In genomic region chr5:102759289-102759688, GRCh38 we compare ENCODE assay signal across 17 cellular contexts. TPM values are rescaled to one million over a fixed set of nuclear protein-coding genes. Genes with fewer than 3 reads are reported as not detected.
DNase-seq lines count a peak whose midpoint lies in the region; ATAC-seq and TF ChIP-seq lines count a peak whose summit lies in the region.
"Had no signal": no experiment of that assay in that cellular context is flagged by ENCODE, and none has a peak within 500 bp of the region (broad histone marks: within the 10 kb centered on the region; RNA-seq: fewer than 3 reads in every experiment).

No MANE protein-coding gene starts in this region.

- H3F3A ChIP-seq in Loucy (ENCODE audit: low read depth): no peaks in the 10 kb centered on the region

- H3K79me2 ChIP-seq in Loucy (ENCODE audit: insufficient read depth, low read length): peaks cover 69% of the 10 kb centered on the region; the same call in 1 of the 2 replicates

- H3K9me3 ChIP-seq in Loucy (ENCODE audit: insufficient read depth, low read depth, low read length): no peaks in the 10 kb centered on the region
- no peaks in the 10 kb centered on the region for H3K9me3 ChIP-seq in psoas muscle
- H3K9me3 ChIP-seq: lower lobe of right lung, prostate gland, SJSA1 had no signal

- peaks cover 7% of the 10 kb centered on the region for H3K36me3 Mint-ChIP-seq in activated naive CD4-positive, alpha-beta T cell treated with anti-CD3 and anti-CD28 coated beads for 36 hours (ENCODE audit: low read depth)
- peaks cover 46% of the 10 kb centered on the region for H3K36me3 Mint-ChIP-seq in activated T-helper 17 cell treated with anti-CD3 and anti-CD28 coated beads, Interleukin-2, amount 50 U/mL, for 72 hours (ENCODE audit: low read depth)

- H3K36me3 ChIP-seq in Loucy (ENCODE audit: insufficient read depth, low read length) (no peaks in the 10 kb centered on the region), psoas muscle (ENCODE audit: insufficient read depth in 1 of 2, low read depth in 1 of 2) (no peaks in the 10 kb centered on the region)
- H3K36me3 ChIP-seq: lower lobe of right lung, prostate gland had no signal

- intact Hi-C loops in activated naive CD4-positive, alpha-beta T cell treated with anti-CD3 and anti-CD28 coated beads for 36 hours (cut with micrococcal nuclease): no loop called here
- intact Hi-C loops in psoas muscle (cut with DNase I): loop anchor here in 1 of 2 donors (10.0 kb wide), 2 partner anchors 106 to 356 kb away; no protein-coding TSS in a partner anchor

- WGBS in psoas muscle, 3 donors: 74 to 90% (median 80%) methylated on average over 1 of the region's 1 CpG

- H3K4me3 Mint-ChIP-seq in activated naive CD4-positive, alpha-beta T cell treated with anti-CD3 and anti-CD28 coated beads for 36 hours: no peak overlapping the region
- peak overlapping the region; percentile 81 for H3K4me3 Mint-ChIP-seq in activated T-helper 17 cell treated with anti-CD3 and anti-CD28 coated beads, Interleukin-2, amount 50 U/mL, for 72 hours

- H3K4me3 ChIP-seq in Loucy (ENCODE audit: low read length, poor library complexity, severe bottlenecking): no peak overlapping the region
- H3K4me3 ChIP-seq in psoas muscle: peak overlapping the region; percentile 5
- H3K4me3 ChIP-seq: lower lobe of right lung, prostate gland, SJSA1 had no signal

- peaks cover 68% of the 10 kb centered on the region for H3K4me1 Mint-ChIP-seq in activated naive CD4-positive, alpha-beta T cell treated with anti-CD3 and anti-CD28 coated beads for 36 hours (ENCODE audit: low read depth)
- H3K4me1 Mint-ChIP-seq in activated T-helper 17 cell treated with anti-CD3 and anti-CD28 coated beads, Interleukin-2, amount 50 U/mL, for 72 hours: peaks cover 58% of the 10 kb centered on the region

- no peak overlapping the region for H2AFZ ChIP-seq in Loucy (ENCODE audit: low read length)

- H3K4me1 ChIP-seq in Loucy (ENCODE audit: insufficient read depth, low read length, poor library complexity, severe bottlenecking) (peaks cover 38% of the 10 kb centered on the region), psoas muscle (peaks cover 69% of the 10 kb centered on the region)
- H3K4me1 ChIP-seq: prostate gland had no signal

- H3K27me3 ChIP-seq in Loucy (ENCODE audit: insufficient read depth, low read length, poor library complexity, severe bottlenecking) (no peaks in the 10 kb centered on the region), psoas muscle (ENCODE audit: insufficient read depth in 3 of 3, low read length in 2 of 3) (no peaks in the 10 kb centered on the region)
- H3K27me3 ChIP-seq: foreskin keratinocyte, SJSA1 had no signal

- peak overlapping the region; percentile 51 for H3K4me2 ChIP-seq in Loucy (ENCODE audit: low read depth, low read length, poor library complexity, severe bottlenecking)

- DNase-seq in activated naive CD4-positive, alpha-beta T cell treated with anti-CD3 and anti-CD28 coated beads for 36 hours: no peak
- DNase-seq in activated naive CD4-positive, alpha-beta T cell treated with anti-CD3 and anti-CD28 coated beads, Interleukin-2, amount 50 U/mL, for 16 hours: no peak
- DNase-seq in psoas muscle (no peak), DMS153 (lab: John Stamatoyannopoulos, UW) (no peak), 8988T (no peak)
- DNase-seq: AML-193; cerebellar nuclear complex; foreskin keratinocyte; lower lobe of right lung; NCI-H1092; NCI-H2227 treated with DMSO at 0.1 percent for 48 hours; stimulated activated CD4-positive, alpha-beta T cell treated with anti-CD3 and anti-CD28 coated beads, Interleukin-15, amount 100 ng/mL, for 24 hours had no signal

- peak overlapping the region; percentile 25 for H3K27ac Mint-ChIP-seq in activated naive CD4-positive, alpha-beta T cell treated with anti-CD3 and anti-CD28 coated beads for 36 hours
- H3K27ac Mint-ChIP-seq in activated T-helper 17 cell treated with anti-CD3 and anti-CD28 coated beads, Interleukin-2, amount 50 U/mL, for 72 hours: peak overlapping the region; percentile 46

- no peak overlapping the region for H3K9ac ChIP-seq in Loucy (ENCODE audit: low read depth, low read length, poor library complexity, severe bottlenecking)

- H3K9me3 Mint-ChIP-seq in activated naive CD4-positive, alpha-beta T cell treated with anti-CD3 and anti-CD28 coated beads for 36 hours: no peaks in the 10 kb centered on the region
- no peaks in the 10 kb centered on the region for H3K9me3 Mint-ChIP-seq in activated T-helper 17 cell treated with anti-CD3 and anti-CD28 coated beads, Interleukin-2, amount 50 U/mL, for 72 hours

- H3K27me3 Mint-ChIP-seq in activated naive CD4-positive, alpha-beta T cell treated with anti-CD3 and anti-CD28 coated beads for 36 hours (ENCODE audit: low read depth): peaks cover under 1% of the 10 kb centered on the region
- no peaks in the 10 kb centered on the region for H3K27me3 Mint-ChIP-seq in activated T-helper 17 cell treated with anti-CD3 and anti-CD28 coated beads, Interleukin-2, amount 50 U/mL, for 72 hours

- peak overlapping the region; percentile 97 for H3K27ac ChIP-seq in psoas muscle
- H3K27ac ChIP-seq: foreskin keratinocyte, lower lobe of right lung, prostate gland, SJSA1 had no signal

- no peak for ATAC-seq in activated T-helper 17 cell treated with anti-CD3 and anti-CD28 coated beads, Interleukin-2, amount 50 U/mL, for 72 hours (replicated peaks)
- ATAC-seq in psoas muscle (no peak), GM18873 (IDR thresholded peaks at IDR 0.05; ENCODE audit: low FRiP score, unreplicated experiment) (no peak)
- ATAC-seq: foreskin keratinocyte, lower lobe of right lung had no signal

- H4K20me1 ChIP-seq in Loucy (ENCODE audit: insufficient read depth, low read length, poor library complexity, severe bottlenecking): no peaks in the 10 kb centered on the region

- no peak for TF ChIP-seq CTCF in Loucy (conservative IDR thresholded peaks at IDR 0.05; ENCODE audit: low read length)
- TF ChIP-seq CTCF in psoas muscle (IDR thresholded peaks at IDR 0.05): no peak

- no peaks in the 10 kb centered on the region for H3K9me2 ChIP-seq in Loucy (replicated peaks; ENCODE audit: low read depth, low read length)

- CTCF ChIA-PET in activated naive CD4-positive, alpha-beta T cell treated with anti-CD3 and anti-CD28 coated beads for 36 hours (lab: Charles Lee): interaction anchor here (1.4 to 3.0 kb wide), 3 partner anchors 8 to 381 kb away, joined by 3 to 16 read pairs (median 11); no protein-coding TSS in a partner anchor

RNA-seq across cellular contexts. Expression of gene PAM, which starts 4.2 kb away (rescaled TPM):
- 10 to 100 TPM; 31.2 to 37.6 TPM for total RNA-seq in activated naive CD4-positive, alpha-beta T cell treated with anti-CD3 and anti-CD28 coated beads for 36 hours
- total RNA-seq in activated T-helper 17 cell treated with anti-CD3 and anti-CD28 coated beads, Interleukin-2, amount 50 U/mL, for 72 hours: 100 to 1,000 TPM in 1 of 2 donors, 10 to 100 TPM in 1; 66.5 to 153 TPM
- total RNA-seq in psoas muscle: 100 to 1,000 TPM in 3 of 4 donors, 10 to 100 TPM in 1; 99.1 to 279 (median 191) TPM
- 100 to 1,000 TPM in 2 of 3 donors, 10 to 100 TPM in 1; 29.5 to 193 (median 139) TPM for polyA plus RNA-seq in psoas muscle
